ENCODE assay signal across 1 cellular context in genomic region chr10:106836923-106837322, GRCh38.
TF ChIP-seq lines count a peak whose summit lies in the region.

No MANE protein-coding gene starts in this region.

TF ChIP-seq in GM23338, 12 proteins besides CTCF, POLR2A, EP300 and RAD21 (continued from another document):
- TF ChIP-seq REST (IDR thresholded peaks at IDR 0.05; ENCODE audit: unreplicated experiment) (no peak), NANOG (IDR thresholded peaks at IDR 0.05; ENCODE audit: borderline replicate concordance) (no peak), CREB1 (CRISPR knock-in tag; IDR thresholded peaks at IDR 0.05; ENCODE audit: low read depth) (no peak), POLR2AphosphoS5 (IDR thresholded peaks at IDR 0.05; ENCODE audit: low read depth) (no peak), EZH2phosphoT487 (IDR thresholded peaks at IDR 0.05; ENCODE audit: unreplicated experiment) (no peak), STAT1 (IDR thresholded peaks at IDR 0.05; ENCODE audit: unreplicated experiment) (no peak), EZH2 (IDR thresholded peaks at IDR 0.05; ENCODE audit: low read depth, unreplicated experiment) (no peak)
